Comparison of ENCODE assay signal across 26 cellular contexts in genomic region chr12:68761442-68761812, GRCh38.
"Had no signal": no experiment of that assay in that cellular context is flagged by ENCODE, and none has a peak within 500 bp of the region (broad histone marks: within the 10 kb centered on the region; RNA-seq: fewer than 3 reads in every experiment).

No MANE protein-coding gene starts in this region.

- DNase-seq: colonic mucosa; dermis blood vessel endothelial cell; esophagus squamous epithelium; foreskin fibroblast; glutamatergic neuron; islet precursor cell; left lung; lower lobe of right lung; mesenchymal stem cell; midbrain; naive thymus-derived CD4-positive, alpha-beta T cell; nephron progenitor cell; psoas muscle; retina; stimulated activated CD4-positive, alpha-beta T cell treated with anti-CD3 and anti-CD28 coated beads, Interleukin-15, amount 100 ng/mL, for 24 hours; stimulated activated CD4-positive, alpha-beta T cell treated with anti-CD3 and anti-CD28 coated beads, Interleukin-1b, Interleukin-23, amount 100 ng/mL, for 48 hours; stimulated activated CD4-positive, alpha-beta T cell treated with anti-CD3 and anti-CD28 coated beads, Interleukin-4, amount 100 ng/mL, for 24 hours; stimulated activated naive CD4-positive, alpha-beta T cell; stomach; substantia nigra; transverse colon had no signal

- H3K4me1 ChIP-seq: colonic mucosa, left lung, lower lobe of right lung, parathyroid adenoma, psoas muscle, spleen, stomach, transverse colon had no signal

- H3K27me3 ChIP-seq: colonic mucosa, esophagus squamous epithelium, gastroesophageal sphincter, left lung, spleen, stomach, transverse colon had no signal

- H3K4me1 Mint-ChIP-seq: nephron progenitor cell had no signal

- ATAC-seq: left lung; lower lobe of right lung; naive thymus-derived CD4-positive, alpha-beta T cell; psoas muscle; sciatic nerve had no signal

- H2AFZ ChIP-seq: parathyroid adenoma had no signal

- H3K4me3 Mint-ChIP-seq: naive thymus-derived CD4-positive, alpha-beta T cell; nephron progenitor cell had no signal

- H3K9ac ChIP-seq: parathyroid adenoma had no signal

- H3K36me3 ChIP-seq: colonic mucosa, transverse colon had no signal

- H3K27me3 Mint-ChIP-seq: naive thymus-derived CD4-positive, alpha-beta T cell had no signal

- H3K27ac ChIP-seq: colonic mucosa, esophagus squamous epithelium, gastroesophageal sphincter, left lung, lower lobe of right lung, parathyroid adenoma, psoas muscle, spleen, stomach, thoracic aorta, transverse colon had no signal

- H3K4me3 ChIP-seq: colonic mucosa, esophagus squamous epithelium, gastroesophageal sphincter, left lung, lower lobe of right lung, psoas muscle, spleen, stomach, thoracic aorta, transverse colon had no signal

- H3K9me3 ChIP-seq: colonic mucosa, esophagus squamous epithelium, gastroesophageal sphincter, left lung, lower lobe of right lung, psoas muscle, spleen, stomach, thoracic aorta, transverse colon had no signal

- H3K79me2 ChIP-seq: parathyroid adenoma had no signal

- H3K9me3 Mint-ChIP-seq: naive thymus-derived CD4-positive, alpha-beta T cell; nephron progenitor cell had no signal
